ENCODE assay signal across 22 cellular contexts in genomic region chr5:125185740-125186139, GRCh38.
"Had no signal": no experiment of that assay in that cellular context is flagged by ENCODE, and none has a peak within 500 bp of the region (broad histone marks: within the 10 kb centered on the region; RNA-seq: fewer than 3 reads in every experiment).

No MANE protein-coding gene starts in this region.

- H2AFZ ChIP-seq: hepatocyte had no signal

- H3K36me3 ChIP-seq: esophagus muscularis mucosa, gastroesophageal sphincter, heart left ventricle, left ventricle myocardium inferior, lower lobe of right lung had no signal

- H3K4me3 Mint-ChIP-seq: immature natural killer cell; naive thymus-derived CD4-positive, alpha-beta T cell had no signal

- H3K4me1 Mint-ChIP-seq: immature natural killer cell; naive thymus-derived CD4-positive, alpha-beta T cell had no signal

- H3K36me3 Mint-ChIP-seq: naive thymus-derived CD4-positive, alpha-beta T cell had no signal

- H3K9me3 ChIP-seq: esophagus muscularis mucosa, gastroesophageal sphincter, heart left ventricle, left ventricle myocardium inferior, lower lobe of right lung had no signal

- H3K27ac Mint-ChIP-seq: immature natural killer cell; naive thymus-derived CD4-positive, alpha-beta T cell had no signal

- H3K27me3 Mint-ChIP-seq: naive thymus-derived CD4-positive, alpha-beta T cell had no signal

- H3K4me2 ChIP-seq: hepatocyte had no signal

- H3K4me3 ChIP-seq: coronary artery, dorsolateral prefrontal cortex, esophagus muscularis mucosa, gastroesophageal sphincter, heart left ventricle, hepatocyte, left ventricle myocardium inferior, lower lobe of right lung had no signal

- H3K79me2 ChIP-seq: hepatocyte had no signal

- H3K4me1 ChIP-seq: foreskin keratinocyte, gastroesophageal sphincter, lower lobe of right lung had no signal

- ATAC-seq: gastroesophageal sphincter; heart left ventricle; left colon; left lobe of liver; naive thymus-derived CD4-positive, alpha-beta T cell had no signal

- H3K27ac ChIP-seq: coronary artery, dorsolateral prefrontal cortex, esophagus muscularis mucosa, foreskin keratinocyte, gastroesophageal sphincter, heart left ventricle, hepatocyte, left ventricle myocardium inferior, lower lobe of right lung had no signal

- H3K27me3 ChIP-seq: dorsolateral prefrontal cortex, esophagus muscularis mucosa, foreskin keratinocyte, gastroesophageal sphincter, heart left ventricle, hepatocyte had no signal

- DNase-seq: dermis blood vessel endothelial cell; dorsolateral prefrontal cortex; effector CD4-positive, alpha-beta T cell; effector memory CD4-positive, alpha-beta T cell; foreskin keratinocyte; heart left ventricle; hypothalamus; immature natural killer cell; islet precursor cell; kidney; kidney glomerular epithelial cell; left colon; left ventricle myocardium inferior; lower lobe of right lung; mesenchymal stem cell; midbrain; naive thymus-derived CD4-positive, alpha-beta T cell had no signal
